13 cellular contexts compared by ENCODE assay signal in genomic region chr17:80264793-80265075, GRCh38. TPM values are rescaled to one million over a fixed set of nuclear protein-coding genes. Genes with fewer than 3 reads are reported as not detected.
DNase-seq lines count a peak whose midpoint lies in the region; ATAC-seq lines count a peak whose summit lies in the region.
"Had no signal": no experiment of that assay in that cellular context is flagged by ENCODE, and none has a peak within 500 bp of the region (broad histone marks: within the 10 kb centered on the region; RNA-seq: fewer than 3 reads in every experiment).

No MANE protein-coding gene starts in this region.

- peak overlapping the region; percentile 100 for H3K4me3 Mint-ChIP-seq in T-helper 2 cell treated with Interferon-gamma antibody and Interleukin-4, amounts not matched to agents 5 μg/mL and 100 μg/mL, for 36 hours
- H3K4me3 Mint-ChIP-seq in T-helper 17 cell: peak overlapping the region; percentile 99
- H3K4me3 Mint-ChIP-seq in stimulated activated effector memory CD8-positive, alpha-beta T cell treated with anti-CD3 and anti-CD28 coated beads, Interleukin-12 subunit alpha, Interleukin-12 subunit beta, amount 100 ng/mL, for 72 hours: peak overlapping the region; percentile 99

- no peaks in the 10 kb centered on the region for H3K9me3 ChIP-seq in T-helper 17 cell (ENCODE audit: control insufficient read depth, low read length, poor library complexity, severe bottlenecking)
- H3K9me3 ChIP-seq in esophagus (ENCODE audit: control insufficient read depth in 2 of 2, insufficient read depth in 1 of 2, low read depth in 1 of 2, low read length in 1 of 2): no peaks in the 10 kb centered on the region

- no peak for DNase-seq in T-helper 2 cell treated with Interferon-gamma antibody and Interleukin-4, amounts not matched to agents 5 μg/mL and 100 μg/mL, for 36 hours (ENCODE audit: low spot score)
- DNase-seq in T-helper 2 cell: no peak
- DNase-seq in T-helper 17 cell: no peak
- no peak for DNase-seq in stimulated activated effector memory CD8-positive, alpha-beta T cell treated with anti-CD3 and anti-CD28 coated beads, Interleukin-12 subunit alpha, Interleukin-12 subunit beta, amount 100 ng/mL, for 72 hours (ENCODE audit: low spot score in 2 of 2)
- no peak for DNase-seq in KBM-7
- no peak for DNase-seq in DMS 273 (lab: John Stamatoyannopoulos, UW; ENCODE audit: unreplicated experiment)
- DNase-seq: 8988T, foreskin melanocyte, GOT3, mesendoderm, NCI-H226 had no signal

- peaks cover 0 to 4% of the 10 kb centered on the region in 2 donors for H3K36me3 ChIP-seq in esophagus (ENCODE audit: control insufficient read depth in 2 of 2, insufficient read depth in 2 of 2, low read length in 1 of 2)

- H3K36me3 Mint-ChIP-seq in T-helper 2 cell treated with Interferon-gamma antibody and Interleukin-4, amounts not matched to agents 5 μg/mL and 100 μg/mL, for 36 hours (ENCODE audit: low read depth): peaks cover 32% of the 10 kb centered on the region
- H3K36me3 Mint-ChIP-seq in T-helper 17 cell (ENCODE audit: low read depth): peaks cover 5% of the 10 kb centered on the region
- peaks cover 15% of the 10 kb centered on the region for H3K36me3 Mint-ChIP-seq in stimulated activated effector memory CD8-positive, alpha-beta T cell treated with anti-CD3 and anti-CD28 coated beads, Interleukin-12 subunit alpha, Interleukin-12 subunit beta, amount 100 ng/mL, for 72 hours

- no peak for ATAC-seq in T-helper 17 cell
- no peak for ATAC-seq in stimulated activated effector memory CD8-positive, alpha-beta T cell treated with anti-CD3 and anti-CD28 coated beads, Interleukin-12 subunit alpha, Interleukin-12 subunit beta, amount 100 ng/mL, for 72 hours
- ATAC-seq in HG03039 (IDR thresholded peaks at IDR 0.05; ENCODE audit: unreplicated experiment): no peak

- no peaks in the 10 kb centered on the region for H3K27me3 Mint-ChIP-seq in T-helper 2 cell treated with Interferon-gamma antibody and Interleukin-4, amounts not matched to agents 5 μg/mL and 100 μg/mL, for 36 hours (ENCODE audit: low read depth)
- no peaks in the 10 kb centered on the region for H3K27me3 Mint-ChIP-seq in T-helper 17 cell

- H3K27ac ChIP-seq in esophagus (ENCODE audit: low read depth in 2 of 2, low read length in 1 of 2): peak overlapping the region; percentile 26 to 57

- peaks cover 28% of the 10 kb centered on the region for H3K4me1 Mint-ChIP-seq in T-helper 2 cell treated with Interferon-gamma antibody and Interleukin-4, amounts not matched to agents 5 μg/mL and 100 μg/mL, for 36 hours (ENCODE audit: low read depth)
- peaks cover 40% of the 10 kb centered on the region for H3K4me1 Mint-ChIP-seq in T-helper 17 cell
- H3K4me1 Mint-ChIP-seq in stimulated activated effector memory CD8-positive, alpha-beta T cell treated with anti-CD3 and anti-CD28 coated beads, Interleukin-12 subunit alpha, Interleukin-12 subunit beta, amount 100 ng/mL, for 72 hours: peaks cover 46% of the 10 kb centered on the region

- WGBS in esophagus, 2 donors: 81 to 86% methylated on average over 6 of the region's 6 CpGs

- H3K27ac Mint-ChIP-seq in T-helper 2 cell treated with Interferon-gamma antibody and Interleukin-4, amounts not matched to agents 5 μg/mL and 100 μg/mL, for 36 hours: peak overlapping the region; percentile 88
- H3K27ac Mint-ChIP-seq in T-helper 17 cell: peak overlapping the region; percentile 97
- H3K27ac Mint-ChIP-seq in stimulated activated effector memory CD8-positive, alpha-beta T cell treated with anti-CD3 and anti-CD28 coated beads, Interleukin-12 subunit alpha, Interleukin-12 subunit beta, amount 100 ng/mL, for 72 hours: peak overlapping the region; percentile 96

- in situ Hi-C loops in KBM-7 (cut with MboI; ENCODE audit: low pct_unique_long_range_greater_than_20kb, low sequenced_read_pairs): no loop called here

- no peaks in the 10 kb centered on the region for H3K27me3 ChIP-seq in esophagus (ENCODE audit: control insufficient read depth in 1 of 2, insufficient read depth in 2 of 2, low read length in 2 of 2)

- H3K9me3 Mint-ChIP-seq in T-helper 2 cell treated with Interferon-gamma antibody and Interleukin-4, amounts not matched to agents 5 μg/mL and 100 μg/mL, for 36 hours: no peaks in the 10 kb centered on the region
- H3K9me3 Mint-ChIP-seq in stimulated activated effector memory CD8-positive, alpha-beta T cell treated with anti-CD3 and anti-CD28 coated beads, Interleukin-12 subunit alpha, Interleukin-12 subunit beta, amount 100 ng/mL, for 72 hours: no peaks in the 10 kb centered on the region

- peak overlapping the region; percentile 12 to 32 for H3K4me3 ChIP-seq in esophagus (ENCODE audit: low read depth in 1 of 2, low read length in 2 of 2)

- H3K4me1 ChIP-seq in esophagus (ENCODE audit: control insufficient read depth in 2 of 2, insufficient read depth in 2 of 2, low read length in 1 of 2): peaks cover 4 to 13% of the 10 kb centered on the region in 2 donors

RNA-seq across cellular contexts. Expression of gene RNF213, which starts 4.1 kb away (rescaled TPM):
- 100 to 1,000 TPM; 528 to 571 TPM for total RNA-seq in T-helper 17 cell
- polyA plus RNA-seq in esophagus: 10 to 100 TPM; 17.9 to 54.7 TPM

RNA-seq across cellular contexts. Expression of gene SLC26A11, which starts 44.5 kb away (rescaled TPM):
- 10 to 100 TPM; 57.0 to 73.8 TPM for total RNA-seq in T-helper 17 cell
- polyA plus RNA-seq in esophagus: 1 to 10 TPM; 4.7 to 6.9 TPM

RNA-seq across cellular contexts. Expression of gene SGSH, which starts 44.6 kb away (rescaled TPM):
- total RNA-seq in T-helper 17 cell: 100 to 1,000 TPM; 136 to 151 TPM
- 10 to 100 TPM; 16.5 to 20.4 TPM for polyA plus RNA-seq in esophagus
